1 cellular context compared by ENCODE assay signal in genomic region chr11:46369458-46370152, GRCh38.
A peak's percentile ranks its signal among the peaks of the same experiment; 100 is the strongest.
TF ChIP-seq lines count a peak whose summit lies in the region.

No MANE protein-coding gene starts in this region.

TF ChIP-seq in HepG2, 621 proteins besides CTCF, POLR2A, EP300 and RAD21 (continued from another document and continues in another):
- TF ChIP-seq ZNF710 (CRISPR knock-in tag; IDR thresholded peaks at IDR 0.05; ENCODE audit: borderline replicate concordance) (no peak), GRHL1 (CRISPR knock-in tag; conservative IDR thresholded peaks at IDR 0.05) (no peak), KAT7 (CRISPR knock-in tag; IDR thresholded peaks at IDR 0.05; ENCODE audit: borderline replicate concordance) (no peak), XBP1 (CRISPR knock-in tag; IDR thresholded peaks at IDR 0.05) (no peak), ZFAT (CRISPR knock-in tag; conservative IDR thresholded peaks at IDR 0.05) (no peak), GATA4 (IDR thresholded peaks at IDR 0.05; ENCODE audit: borderline replicate concordance, low read depth) (no peak), SATB2 (CRISPR knock-in tag; IDR thresholded peaks at IDR 0.05) (no peak), EED (CRISPR knock-in tag; IDR thresholded peaks at IDR 0.05) (no peak), ZNF577 (CRISPR knock-in tag; IDR thresholded peaks at IDR 0.05; ENCODE audit: borderline replicate concordance, low read depth) (no peak), NFE2L2 (IDR thresholded peaks at IDR 0.05; ENCODE audit: low read length) (no peak), ZNF558 (CRISPR knock-in tag; IDR thresholded peaks at IDR 0.05; ENCODE audit: borderline replicate concordance) (no peak), REXO4 (CRISPR knock-in tag; IDR thresholded peaks at IDR 0.05; ENCODE audit: borderline replicate concordance) (no peak), TBX3 (IDR thresholded peaks at IDR 0.05; ENCODE audit: borderline replicate concordance) (no peak), ZNF333 (CRISPR knock-in tag; IDR thresholded peaks at IDR 0.05; ENCODE audit: borderline replicate concordance) (no peak), ZMYM2 (CRISPR knock-in tag; IDR thresholded peaks at IDR 0.05) (no peak), TBL1XR1 (IDR thresholded peaks at IDR 0.05; ENCODE audit: borderline replicate concordance, low read length, partially characterized antibody) (no peak), ADNP (CRISPR knock-in tag; IDR thresholded peaks at IDR 0.05) (no peak), NFAT5 (CRISPR knock-in tag; IDR thresholded peaks at IDR 0.05) (no peak), PCBP1 (IDR thresholded peaks at IDR 0.05; ENCODE audit: borderline replicate concordance, low read depth, low read length) (0 out of 2 replicates have a peak, but pooled peaks have one; percentile 49), MYC (CRISPR knock-in tag; IDR thresholded peaks at IDR 0.05; ENCODE audit: borderline replicate concordance) (peak; percentile 31; the same call in 1 of the 2 replicates), ZNF883 (CRISPR knock-in tag; IDR thresholded peaks at IDR 0.05; ENCODE audit: not compliant biosample characterization) (no peak), DNMT1 (CRISPR knock-in tag; IDR thresholded peaks at IDR 0.05) (peak; percentile 68; the same call in 1 of the 2 replicates), MIER2 (CRISPR knock-in tag; IDR thresholded peaks at IDR 0.05) (0 out of 2 replicates have a peak, but pooled peaks have one; percentile 26), KDM5B (CRISPR knock-in tag; IDR thresholded peaks at IDR 0.05; ENCODE audit: borderline replicate concordance) (no peak), ZBTB37 (CRISPR knock-in tag; IDR thresholded peaks at IDR 0.05) (no peak)
- TF ChIP-seq, protein P1, sequence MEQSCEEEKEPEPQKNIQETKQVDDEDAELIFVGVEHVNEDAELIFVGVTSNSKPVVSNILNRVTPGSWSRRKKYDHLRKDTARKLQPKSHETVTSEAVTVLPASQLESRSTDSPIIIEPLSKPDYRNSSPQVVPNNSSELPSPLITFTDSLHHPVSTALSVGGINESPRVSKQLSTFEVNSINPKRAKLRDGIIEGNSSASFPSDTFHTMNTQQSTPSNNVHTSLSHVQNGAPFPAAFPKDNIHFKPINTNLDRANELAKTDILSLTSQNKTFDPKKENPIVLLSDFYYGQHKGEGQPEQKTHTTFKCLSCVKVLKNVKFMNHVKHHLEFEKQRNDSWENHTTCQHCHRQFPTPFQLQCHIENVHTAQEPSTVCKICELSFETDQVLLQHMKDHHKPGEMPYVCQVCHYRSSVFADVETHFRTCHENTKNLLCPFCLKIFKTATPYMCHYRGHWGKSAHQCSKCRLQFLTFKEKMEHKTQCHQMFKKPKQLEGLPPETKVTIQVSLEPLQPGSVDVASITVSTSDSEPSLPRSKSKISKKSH (CRISPR knock-in tag; IDR thresholded peaks at IDR 0.05; ENCODE audit: borderline replicate concordance) = no peak
- TF ChIP-seq, protein P2, sequence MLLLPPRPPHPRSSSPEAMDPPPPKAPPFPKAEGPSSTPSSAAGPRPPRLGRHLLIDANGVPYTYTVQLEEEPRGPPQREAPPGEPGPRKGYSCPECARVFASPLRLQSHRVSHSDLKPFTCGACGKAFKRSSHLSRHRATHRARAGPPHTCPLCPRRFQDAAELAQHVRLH (CRISPR knock-in tag; IDR thresholded peaks at IDR 0.05; ENCODE audit: borderline replicate concordance, low read depth) = peak; percentile 39; the same call in 1 of the 2 replicates
- TF ChIP-seq, protein P3, sequence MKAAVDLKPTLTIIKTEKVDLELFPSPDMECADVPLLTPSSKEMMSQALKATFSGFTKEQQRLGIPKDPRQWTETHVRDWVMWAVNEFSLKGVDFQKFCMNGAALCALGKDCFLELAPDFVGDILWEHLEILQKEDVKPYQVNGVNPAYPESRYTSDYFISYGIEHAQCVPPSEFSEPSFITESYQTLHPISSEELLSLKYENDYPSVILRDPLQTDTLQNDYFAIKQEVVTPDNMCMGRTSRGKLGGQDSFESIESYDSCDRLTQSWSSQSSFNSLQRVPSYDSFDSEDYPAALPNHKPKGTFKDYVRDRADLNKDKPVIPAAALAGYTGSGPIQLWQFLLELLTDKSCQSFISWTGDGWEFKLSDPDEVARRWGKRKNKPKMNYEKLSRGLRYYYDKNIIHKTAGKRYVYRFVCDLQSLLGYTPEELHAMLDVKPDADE (CRISPR knock-in tag; IDR thresholded peaks at IDR 0.05) = no peak
- TF ChIP-seq, protein P4, sequence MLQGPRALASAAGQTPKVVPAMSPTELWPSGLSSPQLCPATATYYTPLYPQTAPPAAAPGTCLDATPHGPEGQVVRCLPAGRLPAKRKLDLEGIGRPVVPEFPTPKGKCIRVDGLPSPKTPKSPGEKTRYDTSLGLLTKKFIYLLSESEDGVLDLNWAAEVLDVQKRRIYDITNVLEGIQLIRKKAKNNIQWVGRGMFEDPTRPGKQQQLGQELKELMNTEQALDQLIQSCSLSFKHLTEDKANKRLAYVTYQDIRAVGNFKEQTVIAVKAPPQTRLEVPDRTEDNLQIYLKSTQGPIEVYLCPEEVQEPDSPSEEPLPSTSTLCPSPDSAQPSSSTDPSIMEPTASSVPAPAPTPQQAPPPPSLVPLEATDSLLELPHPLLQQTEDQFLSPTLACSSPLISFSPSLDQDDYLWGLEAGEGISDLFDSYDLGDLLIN (CRISPR knock-in tag; IDR thresholded peaks at IDR 0.05; ENCODE audit: borderline replicate concordance) = no peak
- TF ChIP-seq, protein P5, sequence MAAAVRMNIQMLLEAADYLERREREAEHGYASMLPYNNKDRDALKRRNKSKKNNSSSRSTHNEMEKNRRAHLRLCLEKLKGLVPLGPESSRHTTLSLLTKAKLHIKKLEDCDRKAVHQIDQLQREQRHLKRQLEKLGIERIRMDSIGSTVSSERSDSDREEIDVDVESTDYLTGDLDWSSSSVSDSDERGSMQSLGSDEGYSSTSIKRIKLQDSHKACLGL (CRISPR knock-in tag; IDR thresholded peaks at IDR 0.05) = no peak
- TF ChIP-seq, protein P6, sequence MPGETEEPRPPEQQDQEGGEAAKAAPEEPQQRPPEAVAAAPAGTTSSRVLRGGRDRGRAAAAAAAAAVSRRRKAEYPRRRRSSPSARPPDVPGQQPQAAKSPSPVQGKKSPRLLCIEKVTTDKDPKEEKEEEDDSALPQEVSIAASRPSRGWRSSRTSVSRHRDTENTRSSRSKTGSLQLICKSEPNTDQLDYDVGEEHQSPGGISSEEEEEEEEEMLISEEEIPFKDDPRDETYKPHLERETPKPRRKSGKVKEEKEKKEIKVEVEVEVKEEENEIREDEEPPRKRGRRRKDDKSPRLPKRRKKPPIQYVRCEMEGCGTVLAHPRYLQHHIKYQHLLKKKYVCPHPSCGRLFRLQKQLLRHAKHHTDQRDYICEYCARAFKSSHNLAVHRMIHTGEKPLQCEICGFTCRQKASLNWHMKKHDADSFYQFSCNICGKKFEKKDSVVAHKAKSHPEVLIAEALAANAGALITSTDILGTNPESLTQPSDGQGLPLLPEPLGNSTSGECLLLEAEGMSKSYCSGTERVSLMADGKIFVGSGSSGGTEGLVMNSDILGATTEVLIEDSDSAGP (CRISPR knock-in tag; IDR thresholded peaks at IDR 0.05; ENCODE audit: borderline replicate concordance) = 0 out of 2 replicates have a peak, but pooled peaks have one; percentile 27
- TF ChIP-seq, protein P7, sequence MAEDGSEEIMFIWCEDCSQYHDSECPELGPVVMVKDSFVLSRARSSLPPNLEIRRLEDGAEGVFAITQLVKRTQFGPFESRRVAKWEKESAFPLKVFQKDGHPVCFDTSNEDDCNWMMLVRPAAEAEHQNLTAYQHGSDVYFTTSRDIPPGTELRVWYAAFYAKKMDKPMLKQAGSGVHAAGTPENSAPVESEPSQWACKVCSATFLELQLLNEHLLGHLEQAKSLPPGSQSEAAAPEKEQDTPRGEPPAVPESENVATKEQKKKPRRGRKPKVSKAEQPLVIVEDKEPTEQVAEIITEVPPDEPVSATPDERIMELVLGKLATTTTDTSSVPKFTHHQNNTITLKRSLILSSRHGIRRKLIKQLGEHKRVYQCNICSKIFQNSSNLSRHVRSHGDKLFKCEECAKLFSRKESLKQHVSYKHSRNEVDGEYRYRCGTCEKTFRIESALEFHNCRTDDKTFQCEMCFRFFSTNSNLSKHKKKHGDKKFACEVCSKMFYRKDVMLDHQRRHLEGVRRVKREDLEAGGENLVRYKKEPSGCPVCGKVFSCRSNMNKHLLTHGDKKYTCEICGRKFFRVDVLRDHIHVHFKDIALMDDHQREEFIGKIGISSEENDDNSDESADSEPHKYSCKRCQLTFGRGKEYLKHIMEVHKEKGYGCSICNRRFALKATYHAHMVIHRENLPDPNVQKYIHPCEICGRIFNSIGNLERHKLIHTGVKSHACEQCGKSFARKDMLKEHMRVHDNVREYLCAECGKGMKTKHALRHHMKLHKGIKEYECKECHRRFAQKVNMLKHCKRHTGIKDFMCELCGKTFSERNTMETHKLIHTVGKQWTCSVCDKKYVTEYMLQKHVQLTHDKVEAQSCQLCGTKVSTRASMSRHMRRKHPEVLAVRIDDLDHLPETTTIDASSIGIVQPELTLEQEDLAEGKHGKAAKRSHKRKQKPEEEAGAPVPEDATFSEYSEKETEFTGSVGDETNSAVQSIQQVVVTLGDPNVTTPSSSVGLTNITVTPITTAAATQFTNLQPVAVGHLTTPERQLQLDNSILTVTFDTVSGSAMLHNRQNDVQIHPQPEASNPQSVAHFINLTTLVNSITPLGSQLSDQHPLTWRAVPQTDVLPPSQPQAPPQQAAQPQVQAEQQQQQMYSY (CRISPR knock-in tag; IDR thresholded peaks at IDR 0.05) = no peak
